In the genomic region with DNA sequence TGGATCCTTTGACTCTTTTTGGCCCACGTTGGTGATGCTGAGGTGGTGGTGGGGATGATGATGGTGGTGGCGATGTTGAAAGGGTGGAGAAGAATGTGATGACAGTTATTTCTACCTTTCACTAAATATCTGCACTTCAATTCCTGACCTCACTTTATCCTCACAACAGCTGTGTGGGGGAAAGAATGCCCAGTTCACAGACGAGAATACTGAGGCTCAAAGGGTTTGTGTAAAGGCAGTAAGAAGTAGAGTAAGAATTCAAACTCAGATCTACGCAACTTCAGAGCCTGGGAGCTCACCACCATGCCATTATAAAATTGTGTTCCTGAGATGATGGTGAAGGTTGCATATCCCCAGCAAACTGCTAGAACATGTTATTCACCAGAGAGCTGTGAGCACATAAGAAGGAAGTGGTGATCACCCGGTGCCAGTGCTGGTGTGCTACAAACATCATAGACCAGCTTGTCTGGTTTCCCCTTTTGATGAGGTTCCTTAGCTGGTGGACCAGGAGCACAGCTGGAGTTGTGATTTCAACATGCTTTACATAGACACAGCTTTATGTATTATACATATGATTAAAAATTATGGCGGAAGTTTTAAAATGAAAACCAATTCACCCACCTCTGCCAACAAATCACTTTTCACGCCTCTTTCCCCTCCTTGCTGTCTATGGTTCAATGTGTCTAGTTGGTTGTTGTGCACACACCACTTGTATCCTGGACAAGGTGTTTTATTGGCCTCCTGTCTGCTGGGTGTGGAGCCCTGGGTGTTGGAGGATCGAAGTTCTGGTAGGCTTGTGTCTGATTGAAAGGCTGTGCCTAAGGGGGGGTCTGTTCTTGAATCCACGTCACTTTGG, we compare ENCODE assay signal across 1 cellular context.
TF ChIP-seq lines count a peak whose summit lies in the region.

No MANE protein-coding gene starts in this region.

TF ChIP-seq in SK-N-SH treated with all-trans-retinoic acid at 6 μM for 48 hours, 23 proteins besides CTCF, POLR2A, EP300 and RAD21 (continued from another document):
- TF ChIP-seq, protein P1, sequence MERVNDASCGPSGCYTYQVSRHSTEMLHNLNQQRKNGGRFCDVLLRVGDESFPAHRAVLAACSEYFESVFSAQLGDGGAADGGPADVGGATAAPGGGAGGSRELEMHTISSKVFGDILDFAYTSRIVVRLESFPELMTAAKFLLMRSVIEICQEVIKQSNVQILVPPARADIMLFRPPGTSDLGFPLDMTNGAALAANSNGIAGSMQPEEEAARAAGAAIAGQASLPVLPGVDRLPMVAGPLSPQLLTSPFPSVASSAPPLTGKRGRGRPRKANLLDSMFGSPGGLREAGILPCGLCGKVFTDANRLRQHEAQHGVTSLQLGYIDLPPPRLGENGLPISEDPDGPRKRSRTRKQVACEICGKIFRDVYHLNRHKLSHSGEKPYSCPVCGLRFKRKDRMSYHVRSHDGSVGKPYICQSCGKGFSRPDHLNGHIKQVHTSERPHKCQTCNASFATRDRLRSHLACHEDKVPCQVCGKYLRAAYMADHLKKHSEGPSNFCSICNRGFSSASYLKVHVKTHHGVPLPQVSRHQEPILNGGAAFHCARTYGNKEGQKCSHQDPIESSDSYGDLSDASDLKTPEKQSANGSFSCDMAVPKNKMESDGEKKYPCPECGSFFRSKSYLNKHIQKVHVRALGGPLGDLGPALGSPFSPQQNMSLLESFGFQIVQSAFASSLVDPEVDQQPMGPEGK (CRISPR knock-in tag; IDR thresholded peaks at IDR 0.05; ENCODE audit: borderline replicate concordance) = no peak
- TF ChIP-seq ZFP30 (CRISPR knock-in tag; IDR thresholded peaks at IDR 0.05) = no peak
- no peak for TF ChIP-seq ZNF8 (CRISPR knock-in tag; IDR thresholded peaks at IDR 0.05)
- no peak for TF ChIP-seq OSR1 (CRISPR knock-in tag; IDR thresholded peaks at IDR 0.05)
